In genomic region chr2:130920417-130921030, GRCh38 we compare ENCODE assay signal across 8 cellular contexts.
A peak's percentile ranks its signal among the peaks of the same experiment; 100 is the strongest.
DNase-seq lines count a peak whose midpoint lies in the region; ATAC-seq, FAIRE-seq and TF ChIP-seq lines count a peak whose summit lies in the region.

No MANE protein-coding gene starts in this region.

- H3K4me1 ChIP-seq in A549 = no peaks in the 10 kb centered on the region

- CTCF ChIA-PET in A549 (lab: Yijun Ruan, JAX) = interaction anchor here (0.5 to 8.0 kb wide), 35 partner anchors 8 to 156 kb away, joined by 3 to 72 read pairs (median 5); partner anchors contain the start of gene ARHGEF4

- peak; percentile 86 for TF ChIP-seq CTCF in A549 (IDR thresholded peaks at IDR 0.05)
- no peak for TF ChIP-seq CTCF in lower leg skin (IDR thresholded peaks at IDR 0.05)

- peaks cover 4% of the 10 kb centered on the region for H3K27me3 Mint-ChIP-seq in activated CD4-positive, alpha-beta T cell treated with anti-CD3 and anti-CD28 coated beads, Interleukin-2, amount 10 ng/mL, durations not matched to agents 24 days and 14 days

- WGBS in A549 (ENCODE audit: missing lambda C conversion rate) = 32% methylated on average over 6 of the region's 6 CpGs
- 27 to 29% methylated on average over 6 of the region's 6 CpGs for WGBS in lower leg skin, 2 donors

- no peak overlapping the region for H3K4me3 Mint-ChIP-seq in activated CD4-positive, alpha-beta T cell treated with anti-CD3 and anti-CD28 coated beads, Interleukin-2, amount 10 ng/mL, durations not matched to agents 24 days and 14 days

- H3K9me3 Mint-ChIP-seq in activated CD4-positive, alpha-beta T cell treated with anti-CD3 and anti-CD28 coated beads, Interleukin-2, amount 10 ng/mL, durations not matched to agents 24 days and 14 days = no peaks in the 10 kb centered on the region

- POLR2A ChIA-PET in A549 (lab: Yijun Ruan, JAX) = no interaction called here

- no peaks in the 10 kb centered on the region for H3K36me3 Mint-ChIP-seq in activated CD4-positive, alpha-beta T cell treated with anti-CD3 and anti-CD28 coated beads, Interleukin-2, amount 10 ng/mL, durations not matched to agents 24 days and 14 days (ENCODE audit: low read depth)

- FAIRE-seq in A549 (lab: Jason Lieb, UNC) = no peak

- ATAC-seq in A549 = peak; percentile 76 to 91
- ATAC-seq in HG03354 (IDR thresholded peaks at IDR 0.05; ENCODE audit: poor library complexity, severe bottlenecking, unreplicated experiment) = no peak

- H3K27ac ChIP-seq in A549 = no peak overlapping the region

- peak; percentile 71 to 75 for DNase-seq in A549 (ENCODE audit: low read depth in 1 of 2, low spot score in 1 of 2)
- peak; percentile 40 for DNase-seq in GM19240 (ENCODE audit: insufficient read length, low spot score)
- DNase-seq in NCI-H2227 treated with DMSO at 0.1 percent for 48 hours (lab: John Stamatoyannopoulos, UW) = peak; percentile 71
- DNase-seq in activated CD4-positive, alpha-beta T cell treated with anti-CD3 and anti-CD28 coated beads, Interleukin-2, amount 10 ng/mL, durations not matched to agents 24 days and 14 days = peak; percentile 87
- peak; percentile 87 for DNase-seq in dermis blood vessel endothelial cell
- DNase-seq in lower leg skin (ENCODE audit: low spot score in 2 of 2) = peak; percentile 71 to 93
- peak; percentile 13 for DNase-seq in stimulated activated CD8-positive, alpha-beta memory T cell treated with anti-CD3 and anti-CD28 coated beads, Interleukin-12 subunit alpha, Interleukin-12 subunit beta, amount 100 ng/mL, for 4 hours (ENCODE audit: low read depth)

- intact Hi-C loops in activated CD4-positive, alpha-beta T cell treated with anti-CD3 and anti-CD28 coated beads, Interleukin-2, amount 10 ng/mL, durations not matched to agents 24 days and 14 days (cut with micrococcal nuclease) = loop anchor here (1.0 to 5.0 kb wide), 2 partner anchors 43 to 123 kb away; no protein-coding TSS in a partner anchor
- intact Hi-C loops in lower leg skin (cut with DNase I; ENCODE audit: low total_unique reads) = no loop called here

- no peaks in the 10 kb centered on the region for H3K9me3 ChIP-seq in A549

- H3K4me2 ChIP-seq in A549 = no peak overlapping the region

- TF ChIP-seq POLR2A in A549 (IDR thresholded peaks at IDR 0.05; ENCODE audit: low read length) = no peak
- no peak for TF ChIP-seq POLR2A in lower leg skin (IDR thresholded peaks at IDR 0.05)

- H3K4me1 Mint-ChIP-seq in activated CD4-positive, alpha-beta T cell treated with anti-CD3 and anti-CD28 coated beads, Interleukin-2, amount 10 ng/mL, durations not matched to agents 24 days and 14 days = no peaks in the 10 kb centered on the region

- no peak overlapping the region for H3K27ac Mint-ChIP-seq in activated CD4-positive, alpha-beta T cell treated with anti-CD3 and anti-CD28 coated beads, Interleukin-2, amount 10 ng/mL, durations not matched to agents 24 days and 14 days

- peak; percentile 67 to 70 for TF ChIP-seq RAD21 in A549 (conservative IDR thresholded peaks at IDR 0.05 in 1 of 2, IDR thresholded peaks at IDR 0.05 in 1 of 2)

- H3K4me3 ChIP-seq in A549 = no peak overlapping the region
- no peak overlapping the region for H3K4me3 ChIP-seq in lower leg skin (ENCODE audit: low read depth, poor library complexity, severe bottlenecking)

- TF ChIP-seq EP300 in A549 (IDR thresholded peaks at IDR 0.05) = no peak

TF ChIP-seq in A549, 52 proteins besides CTCF, POLR2A, EP300 and RAD21:
- TF ChIP-seq BCL3 (IDR thresholded peaks at IDR 0.05) = no peak
- TF ChIP-seq SMC3 (IDR thresholded peaks at IDR 0.05) = peak; percentile 80
- no peak for TF ChIP-seq ZNF302 (CRISPR knock-in tag; IDR thresholded peaks at IDR 0.05)
- TF ChIP-seq CBX2 (IDR thresholded peaks at IDR 0.05; ENCODE audit: borderline replicate concordance, low read depth) = no peak
- no peak for TF ChIP-seq POLR2AphosphoS2 (conservative IDR thresholded peaks at IDR 0.05; ENCODE audit: low read length)
TF ChIP-seq in A549: peak in this region for 1.

Comparison
In these comparisons a context has a peak if more than half of its experiments do, and no peak if none do; other contexts are left out.
1. DNase-seq: peak in every context shown above with its lines; median percentile 87 in activated CD4-positive, alpha-beta T cell treated with anti-CD3 and anti-CD28 coated beads, Interleukin-2, amount 10 ng/mL, durations not matched to agents 24 days and 14 days; 87 in dermis blood vessel endothelial cell; 82 in lower leg skin; 73 in A549; 71 in NCI-H2227 treated with DMSO at 0.1 percent for 48 hours; 40 in GM19240; 13 in stimulated activated CD8-positive, alpha-beta memory T cell treated with anti-CD3 and anti-CD28 coated beads, Interleukin-12 subunit alpha, Interleukin-12 subunit beta, amount 100 ng/mL, for 4 hours.